Comparison of ENCODE assay signal across 8 cellular contexts in genomic region chr12:50504798-50505385, GRCh38. TPM values are rescaled to one million over a fixed set of nuclear protein-coding genes. Genes with fewer than 3 reads are reported as not detected.
DNase-seq lines count a peak whose midpoint lies in the region; ATAC-seq and TF ChIP-seq lines count a peak whose summit lies in the region.

Gene DIP2B, plus strand, starts transcription at chr12:50504985. Its CDS starts 156 bp downstream, at chr12:50505141.

- peak within 1 kb of the TSS; percentile 93 for H2AFZ ChIP-seq in osteoblast (ENCODE audit: low read length)

- H3K9me3 Mint-ChIP-seq in activated naive CD8-positive, alpha-beta T cell (ENCODE audit: low read depth) = no peaks in the 10 kb centered on the region
- H3K9me3 Mint-ChIP-seq in glutamatergic neuron (ENCODE audit: unreplicated experiment) = peaks cover 8% of the 10 kb centered on the region

- DNase-seq in NCI-H1092 treated with DMSO at 0.1 percent for 48 hours (lab: John Stamatoyannopoulos, UW) (peak; percentile 84), glutamatergic neuron (peak; percentile 97), osteoblast (ENCODE audit: insufficient read length, low spot score, missing footprints) (peak; percentile 97), testis (peak; percentile 97)

- H3K27me3 ChIP-seq in osteoblast (ENCODE audit: insufficient read depth, low read length) = no peaks in the 10 kb centered on the region
- no peaks in the 10 kb centered on the region for H3K27me3 ChIP-seq in testis

- H3K36me3 ChIP-seq in osteoblast (ENCODE audit: insufficient read depth, low read length) = no peaks in the 10 kb centered on the region
- no peaks in the 10 kb centered on the region for H3K36me3 ChIP-seq in testis (ENCODE audit: low read depth, missing control alignments)

- peaks cover 47% of the 10 kb centered on the region for H3K4me1 Mint-ChIP-seq in activated naive CD8-positive, alpha-beta T cell (ENCODE audit: low read depth)
- H3K4me1 Mint-ChIP-seq in glutamatergic neuron (ENCODE audit: low read depth, unreplicated experiment) = peaks cover 11% of the 10 kb centered on the region

- 0 to 1% methylated on average over 15 to 51 of the region's 68 CpGs for WGBS in testis, 2 donors

- H3K27ac Mint-ChIP-seq in activated naive CD8-positive, alpha-beta T cell = peak within 1 kb of the TSS; percentile 95
- H3K27ac Mint-ChIP-seq in glutamatergic neuron (ENCODE audit: unreplicated experiment) = peak within 1 kb of the TSS; percentile 98

- H3K4me1 ChIP-seq in osteoblast (ENCODE audit: insufficient read depth, low read length) (peaks cover 17% of the 10 kb centered on the region), testis (peaks cover 21% of the 10 kb centered on the region)

- H3K4me2 ChIP-seq in osteoblast (ENCODE audit: insufficient read depth, low read length) = peak within 1 kb of the TSS; percentile 97

- H3K27me3 Mint-ChIP-seq in activated naive CD8-positive, alpha-beta T cell = no peaks in the 10 kb centered on the region
- H3K27me3 Mint-ChIP-seq in glutamatergic neuron (ENCODE audit: unreplicated experiment) = peaks cover 3% of the 10 kb centered on the region

- H3K4me3 Mint-ChIP-seq in activated naive CD8-positive, alpha-beta T cell = peak within 1 kb of the TSS; percentile 97
- H3K4me3 Mint-ChIP-seq in glutamatergic neuron (ENCODE audit: unreplicated experiment) = peak within 1 kb of the TSS; percentile 99

- peaks cover 49% of the 10 kb centered on the region for H3K79me2 ChIP-seq in osteoblast (ENCODE audit: insufficient read depth, low read length)

- ATAC-seq in HG02610 (IDR thresholded peaks at IDR 0.05; ENCODE audit: unreplicated experiment) (peak; percentile 60), SK-N-SH treated with all-trans-retinoic acid at 6 μM for 48 hours (peak; percentile 90)

- peak; percentile 84 for TF ChIP-seq CTCF in glutamatergic neuron (IDR thresholded peaks at IDR 0.05; ENCODE audit: partially characterized antibody, unreplicated experiment)
- TF ChIP-seq CTCF in osteoblast (IDR thresholded peaks at IDR 0.05; ENCODE audit: extremely low read depth, low read depth, low read length) = peak; percentile 80
- TF ChIP-seq CTCF in testis (IDR thresholded peaks at IDR 0.05) = peak; percentile 97 to 99 (median 98)

- intact Hi-C loops in testis (cut with DNase I; ENCODE audit: low total_unique reads) = loop anchor here (5.0 kb wide), 1 partner anchor 132 kb away; no protein-coding TSS in a partner anchor

- H3K4me3 ChIP-seq in osteoblast (ENCODE audit: insufficient read depth, low read length) (peak within 1 kb of the TSS; percentile 84), testis (peak within 1 kb of the TSS; percentile 89 to 90)

- H4K20me1 ChIP-seq in osteoblast (ENCODE audit: insufficient read depth, low read length) = peaks cover 20% of the 10 kb centered on the region

- no peaks in the 10 kb centered on the region for H3K36me3 Mint-ChIP-seq in activated naive CD8-positive, alpha-beta T cell
- no peaks in the 10 kb centered on the region for H3K36me3 Mint-ChIP-seq in glutamatergic neuron (ENCODE audit: unreplicated experiment)

- H3K9me3 ChIP-seq in osteoblast (ENCODE audit: low read depth, low read length) (no peaks in the 10 kb centered on the region), testis (no peaks in the 10 kb centered on the region)

- H3K27ac ChIP-seq in osteoblast (ENCODE audit: low read depth, low read length) = peak within 1 kb of the TSS; percentile 76
- peak within 1 kb of the TSS; percentile 97 to 98 for H3K27ac ChIP-seq in testis

- peak; percentile 36 for TF ChIP-seq POLR2A in GM10847 (IDR thresholded peaks at IDR 0.05; ENCODE audit: extremely low read depth, insufficient read length)
- no peak for TF ChIP-seq POLR2A in testis (IDR thresholded peaks at IDR 0.05)

TF ChIP-seq in SK-N-SH treated with all-trans-retinoic acid at 6 μM for 48 hours, 23 proteins besides CTCF, POLR2A, EP300 and RAD21:
- no peak for TF ChIP-seq ESRRG (CRISPR knock-in tag; IDR thresholded peaks at IDR 0.05)
- no peak for TF ChIP-seq CSDC2 (CRISPR knock-in tag; IDR thresholded peaks at IDR 0.05)
- TF ChIP-seq ZFP3 (CRISPR knock-in tag; IDR thresholded peaks at IDR 0.05) = 0 out of 2 replicates have a peak, but pooled peaks have one; percentile 12
TF ChIP-seq in SK-N-SH treated with all-trans-retinoic acid at 6 μM for 48 hours: peak in this region for 1.

RNA-seq across cellular contexts. Expression of gene DIP2B, which starts in this region (rescaled TPM):
- total RNA-seq in glutamatergic neuron (ENCODE audit: unreplicated experiment) (37.3 TPM), osteoblast (28.2 and 29.8 TPM in 2 replicates), testis (10 to 100 TPM; 43.5 to 57.1 TPM)
- 19.1 TPM for polyA plus RNA-seq in testis (ENCODE audit: insufficient read depth, low read depth, low replicate concordance)

Comparison
In these comparisons a context has a peak if more than half of its experiments do, and no peak if none do; other contexts are left out.
1. Peak in every context shown above with its lines: DNase-seq, ATAC-seq, H3K4me3 ChIP-seq and H3K27ac ChIP-seq.